Comparison of ENCODE assay signal across 1 cellular context in genomic region chr6:37960139-37960935, GRCh38.
TF ChIP-seq lines count a peak whose summit lies in the region.

No MANE protein-coding gene starts in this region.

TF ChIP-seq in SK-N-SH, 30 proteins besides CTCF, POLR2A, EP300 and RAD21 (continued from another document):
- TF ChIP-seq TAF1 (IDR thresholded peaks at IDR 0.05; ENCODE audit: borderline replicate concordance, low read depth, low read length): no peak
- TF ChIP-seq FOXM1 (IDR thresholded peaks at IDR 0.05; ENCODE audit: low read depth): no peak
- TF ChIP-seq RCOR1 (IDR thresholded peaks at IDR 0.05; ENCODE audit: low read length): no peak
